In genomic region chr14:64541261-64541970, GRCh38 we compare ENCODE assay signal across 2 cellular contexts.
TF ChIP-seq lines count a peak whose summit lies in the region.

No MANE protein-coding gene starts in this region.

TF ChIP-seq in liver, 16 proteins besides CTCF, POLR2A, EP300 and RAD21:
- TF ChIP-seq HNF4A (conservative IDR thresholded peaks at IDR 0.05) (no peak), REST (IDR thresholded peaks at IDR 0.05) (no peak), SP1 (IDR thresholded peaks at IDR 0.05) (no peak), TAF1 (conservative IDR thresholded peaks at IDR 0.05) (no peak), HNF4G (IDR thresholded peaks at IDR 0.05) (no peak), EGR1 (IDR thresholded peaks at IDR 0.05; ENCODE audit: low read depth in 2 of 2) (no peak), ZBTB33 (IDR thresholded peaks at IDR 0.05) (no peak), GABPA (IDR thresholded peaks at IDR 0.05 in 1 of 2, conservative IDR thresholded peaks at IDR 0.05 in 1 of 2) (no peak), NR2F2 (IDR thresholded peaks at IDR 0.05) (no peak), JUND (IDR thresholded peaks at IDR 0.05) (no peak)

TF ChIP-seq in HepG2, 621 proteins besides CTCF, POLR2A, EP300 and RAD21:
- TF ChIP-seq SP5 (CRISPR knock-in tag; IDR thresholded peaks at IDR 0.05; ENCODE audit: borderline replicate concordance, low read depth) (no peak), GABPA (IDR thresholded peaks at IDR 0.05; ENCODE audit: low read depth, low read length) (no peak), GABPA (CRISPR knock-in tag; IDR thresholded peaks at IDR 0.05; ENCODE audit: low read depth) (no peak), CCDC6 (CRISPR knock-in tag; IDR thresholded peaks at IDR 0.05) (no peak), SP140L (CRISPR knock-in tag; IDR thresholded peaks at IDR 0.05; ENCODE audit: borderline replicate concordance) (no peak), PAX8 (CRISPR knock-in tag; IDR thresholded peaks at IDR 0.05; ENCODE audit: borderline replicate concordance) (no peak), ZNF768 (CRISPR knock-in tag; IDR thresholded peaks at IDR 0.05) (no peak), POGZ (CRISPR knock-in tag; IDR thresholded peaks at IDR 0.05) (no peak), ZNF329 (CRISPR knock-in tag; IDR thresholded peaks at IDR 0.05; ENCODE audit: low read depth) (no peak), ZSCAN20 (CRISPR knock-in tag; IDR thresholded peaks at IDR 0.05; ENCODE audit: borderline replicate concordance) (no peak), PAF1 (CRISPR knock-in tag; IDR thresholded peaks at IDR 0.05) (no peak)
